In the genomic region with DNA sequence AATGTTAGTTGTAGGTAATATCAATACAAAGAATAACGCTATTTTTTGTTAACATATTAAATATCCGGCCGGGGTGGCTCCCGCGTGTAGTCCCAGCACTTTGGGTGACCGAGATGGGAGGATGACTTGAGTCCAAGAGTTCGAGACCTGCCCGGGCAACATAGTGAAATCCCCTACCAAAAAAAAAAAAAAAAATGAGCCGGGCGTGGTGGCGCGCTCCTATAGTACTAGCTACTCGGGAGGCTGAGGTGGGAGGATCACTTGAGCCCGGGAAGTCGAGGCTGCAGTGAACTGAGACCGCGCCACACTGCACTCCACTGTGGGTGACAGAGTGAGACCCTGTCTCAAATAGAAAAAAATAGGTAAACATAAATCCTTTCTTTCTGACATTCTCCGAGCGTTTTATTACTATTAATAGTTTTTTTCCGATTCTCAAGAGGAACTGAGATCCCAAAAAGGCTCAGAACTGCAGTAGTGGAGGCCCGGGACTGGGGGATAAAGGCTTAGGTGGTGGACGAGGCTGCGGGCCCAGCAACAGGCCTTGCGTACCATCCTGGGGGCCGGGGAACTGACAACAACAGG, we compare ENCODE assay signal across 8 cellular contexts. TPM values are rescaled to one million over a fixed set of nuclear protein-coding genes. Genes with fewer than 3 reads are reported as not detected.
A peak's percentile ranks its signal among the peaks of the same experiment; 100 is the strongest.
DNase-seq lines count a peak whose midpoint lies in the region; ATAC-seq and TF ChIP-seq lines count a peak whose summit lies in the region.

No MANE protein-coding gene starts in this region.

- TF ChIP-seq CTCF in body of pancreas (IDR thresholded peaks at IDR 0.05) = no peak

- peaks cover 48% of the 10 kb centered on the region for H3K4me1 ChIP-seq in body of pancreas
- H3K4me1 ChIP-seq in mesendoderm (ENCODE audit: control insufficient read depth, low read depth, low read length) = peaks cover 11% of the 10 kb centered on the region
- peaks cover 0 to 1% of the 10 kb centered on the region in 2 donors for H3K4me1 ChIP-seq in aorta (ENCODE audit: control insufficient read depth in 1 of 2, insufficient read depth in 2 of 2, low read length in 2 of 2)

- no peak overlapping the region for H3K23ac ChIP-seq in mesendoderm (ENCODE audit: low read length)

- H3K27me3 ChIP-seq in body of pancreas (no peaks in the 10 kb centered on the region), mesendoderm (ENCODE audit: insufficient read depth, low read length, poor library complexity) (no peaks in the 10 kb centered on the region), aorta (ENCODE audit: control insufficient read depth in 1 of 2, insufficient read depth in 2 of 2, low read length in 1 of 2) (no peaks in the 10 kb centered on the region)

- H2BK15ac ChIP-seq in mesendoderm (replicated peaks; ENCODE audit: low read depth) = no peak overlapping the region

- peak overlapping the region; percentile 64 for H3K4me2 ChIP-seq in mesendoderm (ENCODE audit: low read length)

- H3K18ac ChIP-seq in mesendoderm (ENCODE audit: low read length) = no peak overlapping the region

- peaks cover 16% of the 10 kb centered on the region for H3K79me1 ChIP-seq in mesendoderm (ENCODE audit: low read length)

- H3K36me3 ChIP-seq in body of pancreas (replicated peaks in 1 of 2; ENCODE audit: insufficient read depth in 1 of 2, low read depth in 2 of 2) (no peaks in the 10 kb centered on the region), mesendoderm (ENCODE audit: control insufficient read depth, insufficient read depth, low read length) (no peaks in the 10 kb centered on the region), aorta (ENCODE audit: control insufficient read depth in 1 of 2, insufficient read depth in 2 of 2, low read length in 1 of 2) (no peaks in the 10 kb centered on the region)

- H3K56ac ChIP-seq in mesendoderm (ENCODE audit: low read length) = peak overlapping the region; percentile 96

- H3K79me2 ChIP-seq in mesendoderm (ENCODE audit: control insufficient read depth, insufficient read depth, low read length) = peaks cover 55% of the 10 kb centered on the region

- no peak overlapping the region for H2BK120ac ChIP-seq in mesendoderm (ENCODE audit: low read depth, low read length)

- 41 to 50% methylated on average over 25 of the region's 25 CpGs for WGBS in body of pancreas, 2 donors
- WGBS in mesendoderm (ENCODE audit: extremely low coverage, insufficient coverage, low lambda C conversion rate) = no CpG with 5 or more reads among the region's 25 CpGs
- WGBS in aorta, 2 donors = 53 to 54% methylated on average over 25 of the region's 25 CpGs

- H4K5ac ChIP-seq in mesendoderm (ENCODE audit: low read length) = no peak overlapping the region

- no peak for ATAC-seq in body of pancreas
- peak; percentile 20 for ATAC-seq in aorta (ENCODE audit: low FRiP score)
- ATAC-seq in GM18907 (IDR thresholded peaks at IDR 0.05; ENCODE audit: unreplicated experiment) = no peak
- no peak for ATAC-seq in GM18868 (IDR thresholded peaks at IDR 0.05; ENCODE audit: unreplicated experiment)
- no peak for ATAC-seq in GM18873 (IDR thresholded peaks at IDR 0.05; ENCODE audit: low FRiP score, unreplicated experiment)

- no peak overlapping the region for H3K4ac ChIP-seq in mesendoderm (ENCODE audit: low read depth, low read length)

- H4K8ac ChIP-seq in mesendoderm (ENCODE audit: low read depth, low read length) = no peak overlapping the region

- peak overlapping the region; percentile 90 for H3K9ac ChIP-seq in mesendoderm (ENCODE audit: low read length)

- H3K27ac ChIP-seq in body of pancreas (peak overlapping the region; percentile 79 to 90 (median 89)), mesendoderm (ENCODE audit: low read depth, low read length) (peak overlapping the region; percentile 92), aorta (ENCODE audit: low read depth in 1 of 2, low read length in 2 of 2) (no peak overlapping the region)

- TF ChIP-seq POLR2A in body of pancreas (IDR thresholded peaks at IDR 0.05) = no peak

- peak overlapping the region; percentile 9 for H2AK5ac ChIP-seq in mesendoderm (ENCODE audit: low read length)

- no peaks in the 10 kb centered on the region for H3K9me3 ChIP-seq in body of pancreas
- H3K9me3 ChIP-seq in aorta (ENCODE audit: control insufficient read depth, low read length) = no peaks in the 10 kb centered on the region

- peak overlapping the region; percentile 83 to 89 for H3K4me3 ChIP-seq in body of pancreas
- H3K4me3 ChIP-seq in mesendoderm (ENCODE audit: low read length) = peak overlapping the region; percentile 83
- H3K4me3 ChIP-seq in aorta (ENCODE audit: low read length in 2 of 2) = peak overlapping the region; percentile 86 to 94

- DNase-seq in stimulated activated CD4-positive, alpha-beta T cell treated with anti-CD3 and anti-CD28 coated beads, Interleukin-4, amount 100 ng/mL, for 24 hours = peak; percentile 28
- DNase-seq in stimulated activated CD4-positive, alpha-beta T cell treated with anti-CD3 and anti-CD28 coated beads, Interleukin-4, amount 100 ng/mL, for 1 hour = no peak
- DNase-seq in body of pancreas (no peak), mesendoderm (peak; percentile 61), aorta (no peak)

- intact Hi-C loops in body of pancreas (cut with DNase I) (no loop called here), aorta (cut with DNase I) (loop anchor here in 1 of 2 donors (5.0 kb wide), 1 partner anchor 52 kb away; no protein-coding TSS in a partner anchor)

- peak overlapping the region; percentile 4 for H2BK5ac ChIP-seq in mesendoderm (ENCODE audit: low read length)

RNA-seq across cellular contexts. Expression of a gene that starts 1.0 kb away (rescaled TPM):
- total RNA-seq in body of pancreas (10 to 100 TPM; 15.8 to 21.1 TPM), aorta (10 to 100 TPM; 29.9 to 34.6 TPM)
- 24.9 TPM for polyA plus RNA-seq in mesendoderm (2013, experiment 1 of 2)
- polyA plus RNA-seq in mesendoderm (2013, experiment 2 of 2) = 27.1 TPM
- 10 to 100 TPM in 1 of 2 donors, 1 to 10 TPM in 1; 8.1 to 27.8 TPM for polyA plus RNA-seq in aorta

Comparison
In these comparisons a context has a peak if more than half of its experiments do, and no peak if none do; other contexts are left out.
1. DNase-seq: peak in stimulated activated CD4-positive, alpha-beta T cell treated with anti-CD3 and anti-CD28 coated beads, Interleukin-4, amount 100 ng/mL, for 24 hours (single experiment) and mesendoderm (single experiment); none in stimulated activated CD4-positive, alpha-beta T cell treated with anti-CD3 and anti-CD28 coated beads, Interleukin-4, amount 100 ng/mL, for 1 hour (single experiment), body of pancreas (0 of 4) and aorta (0 of 2).
2. H3K27ac ChIP-seq: peak in body of pancreas (4 of 4) and mesendoderm (single experiment); none in aorta (0 of 2).
3. Peak in every context shown above with its lines, with median percentiles within 50 percentile points of each other: H3K4me3 ChIP-seq.